In genomic region chr17:228223-228615, GRCh38 we compare ENCODE assay signal across 22 cellular contexts. TPM values are rescaled to one million over a fixed set of nuclear protein-coding genes. Genes with fewer than 3 reads are reported as not detected.
A peak's percentile ranks its signal among the peaks of the same experiment; 100 is the strongest.
DNase-seq lines count a peak whose midpoint lies in the region; ATAC-seq and TF ChIP-seq lines count a peak whose summit lies in the region.
"Had no signal": no experiment of that assay in that cellular context is flagged by ENCODE, and none has a peak within 500 bp of the region (broad histone marks: within the 10 kb centered on the region; RNA-seq: fewer than 3 reads in every experiment).

No MANE protein-coding gene starts in this region.

- H3K27ac ChIP-seq in heart right ventricle (peak overlapping the region in 5 of 10 donors; percentile 8 to 75 (median 70)), foreskin keratinocyte (no peak overlapping the region)
- H3K27ac ChIP-seq: 22Rv1 had no signal

- ATAC-seq in Right ventricle myocardium inferior, result no peak
- no peak for ATAC-seq in heart right ventricle
- ATAC-seq in HG03280 (IDR thresholded peaks at IDR 0.05; ENCODE audit: unreplicated experiment), result no peak
- no peak for ATAC-seq in foreskin keratinocyte
- ATAC-seq in HG03025 (IDR thresholded peaks at IDR 0.05; ENCODE audit: low FRiP score, unreplicated experiment), result no peak

- no peaks in the 10 kb centered on the region for H3K9me3 Mint-ChIP-seq in endothelial cell (ENCODE audit: unreplicated experiment)
- no peaks in the 10 kb centered on the region for H3K9me3 Mint-ChIP-seq in activated T-helper 2 cell treated with anti-CD3 and anti-CD28 coated beads, Interferon-gamma antibody, Interleukin-2, Interleukin-4, amounts not matched to agents 10 μg/mL and 5 μg/mL and 100 μg/mL, durations not matched to agents 14 hours and 24 hours and 36 hours
- H3K9me3 Mint-ChIP-seq: CD4-positive, alpha-beta T cell; IgD-negative memory B cell had no signal

- TF ChIP-seq CTCF in heart right ventricle (IDR thresholded peaks at IDR 0.05) (no peak), endothelial cell (IDR thresholded peaks at IDR 0.05; ENCODE audit: unreplicated experiment) (no peak), foreskin keratinocyte (conservative IDR thresholded peaks at IDR 0.05) (no peak)

- H3K4me1 ChIP-seq in heart right ventricle, result peaks cover 0 to 45% (median 16%) of the 10 kb centered on the region in 9 donors
- H3K4me1 ChIP-seq in foreskin keratinocyte, result no peaks in the 10 kb centered on the region
- H3K4me1 ChIP-seq: Caco-2 had no signal

- peaks cover 4% of the 10 kb centered on the region for H3K27me3 Mint-ChIP-seq in endothelial cell (ENCODE audit: unreplicated experiment)
- H3K27me3 Mint-ChIP-seq in activated T-helper 2 cell treated with anti-CD3 and anti-CD28 coated beads, Interferon-gamma antibody, Interleukin-2, Interleukin-4, amounts not matched to agents 10 μg/mL and 5 μg/mL and 100 μg/mL, durations not matched to agents 14 hours and 24 hours and 36 hours (ENCODE audit: low read depth), result no peaks in the 10 kb centered on the region
- H3K27me3 Mint-ChIP-seq: CD4-positive, alpha-beta T cell; IgD-negative memory B cell had no signal

- H3K27ac Mint-ChIP-seq in endothelial cell (ENCODE audit: unreplicated experiment), result peak overlapping the region; percentile 36
- H3K27ac Mint-ChIP-seq in activated T-helper 2 cell treated with anti-CD3 and anti-CD28 coated beads, Interferon-gamma antibody, Interleukin-2, Interleukin-4, amounts not matched to agents 10 μg/mL and 5 μg/mL and 100 μg/mL, durations not matched to agents 14 hours and 24 hours and 36 hours, result no peak overlapping the region
- H3K27ac Mint-ChIP-seq: CD4-positive, alpha-beta T cell; IgD-negative memory B cell had no signal

- no peaks in the 10 kb centered on the region for H3K36me3 ChIP-seq in heart right ventricle

- H3K27me3 ChIP-seq in heart right ventricle (no peaks in the 10 kb centered on the region), foreskin keratinocyte (no peaks in the 10 kb centered on the region)

- DNase-seq in Right ventricle myocardium inferior (ENCODE audit: missing footprints) (peak; percentile 37), heart right ventricle (no peak), endothelial cell (ENCODE audit: low spot score) (no peak), posterior vena cava (ENCODE audit: low spot score) (peak; percentile 57), foreskin keratinocyte (no peak)
- DNase-seq in activated T-helper 2 cell treated with anti-CD3 and anti-CD28 coated beads, Interferon-gamma antibody, Interleukin-2, Interleukin-4, amounts not matched to agents 10 μg/mL and 5 μg/mL and 100 μg/mL, durations not matched to agents 14 hours and 24 hours and 36 hours (ENCODE audit: low spot score), result no peak
- DNase-seq: CD4-positive, alpha-beta T cell; HCEC 1CT; Karpas-422; NCI-H1417 treated with DMSO at 0.1 percent for 48 hours; NCI-H1930; NCI-H226; NCI-H524; NCI-H82; OCI-M1; SIG-M5 had no signal

- H3K36me3 Mint-ChIP-seq in endothelial cell (ENCODE audit: low read depth, unreplicated experiment), result peaks cover 3% of the 10 kb centered on the region
- H3K36me3 Mint-ChIP-seq in activated T-helper 2 cell treated with anti-CD3 and anti-CD28 coated beads, Interferon-gamma antibody, Interleukin-2, Interleukin-4, amounts not matched to agents 10 μg/mL and 5 μg/mL and 100 μg/mL, durations not matched to agents 14 hours and 24 hours and 36 hours (ENCODE audit: low read depth), result no peaks in the 10 kb centered on the region

- WGBS in heart right ventricle, 2 donors, result 70 to 74% methylated on average over 15 of the region's 15 CpGs

- H3K4me3 Mint-ChIP-seq in endothelial cell (ENCODE audit: unreplicated experiment), result no peak overlapping the region
- H3K4me3 Mint-ChIP-seq in activated T-helper 2 cell treated with anti-CD3 and anti-CD28 coated beads, Interferon-gamma antibody, Interleukin-2, Interleukin-4, amounts not matched to agents 10 μg/mL and 5 μg/mL and 100 μg/mL, durations not matched to agents 14 hours and 24 hours and 36 hours (ENCODE audit: low read depth), result no peak overlapping the region
- H3K4me3 Mint-ChIP-seq: CD4-positive, alpha-beta T cell; IgD-negative memory B cell had no signal

- intact Hi-C loops in Right ventricle myocardium inferior (cut with DNase I), result no loop called here
- intact Hi-C loops in heart right ventricle (cut with DNase I), result no loop called here
- intact Hi-C loops in posterior vena cava (cut with DNase I), result no loop called here
- intact Hi-C loops in activated T-helper 2 cell treated with anti-CD3 and anti-CD28 coated beads, Interferon-gamma antibody, Interleukin-2, Interleukin-4, amounts not matched to agents 10 μg/mL and 5 μg/mL and 100 μg/mL, durations not matched to agents 14 hours and 24 hours and 36 hours (cut with micrococcal nuclease), result no loop called here

- no peaks in the 10 kb centered on the region for H3K9me3 ChIP-seq in heart right ventricle
- H3K9me3 ChIP-seq: Caco-2 had no signal

- H3K4me3 ChIP-seq in heart right ventricle, result no peak overlapping the region

- peaks cover 11% of the 10 kb centered on the region for H3K4me1 Mint-ChIP-seq in endothelial cell (ENCODE audit: unreplicated experiment)
- no peaks in the 10 kb centered on the region for H3K4me1 Mint-ChIP-seq in activated T-helper 2 cell treated with anti-CD3 and anti-CD28 coated beads, Interferon-gamma antibody, Interleukin-2, Interleukin-4, amounts not matched to agents 10 μg/mL and 5 μg/mL and 100 μg/mL, durations not matched to agents 14 hours and 24 hours and 36 hours (ENCODE audit: low read depth)

RNA-seq across cellular contexts. Expression of gene DOC2B, which starts 46.8 kb away (rescaled TPM):
- 4.5 TPM for total RNA-seq in Right ventricle myocardium inferior
- total RNA-seq in heart right ventricle, result 10 to 100 TPM in 1 of 10 donors, 1 to 10 TPM in 9; 2.6 to 13.0 (median 4.6) TPM
- polyA plus RNA-seq in heart right ventricle, result 1 to 10 TPM; 2.5 to 4.9 TPM
- total RNA-seq in endothelial cell (ENCODE audit: unreplicated experiment), result 0.33 TPM
- 10 to 100 TPM; 11.9 to 18.5 TPM for total RNA-seq in posterior vena cava
- 0.30 and 0.37 TPM in 2 replicates for total RNA-seq in activated T-helper 2 cell treated with anti-CD3 and anti-CD28 coated beads, Interferon-gamma antibody, Interleukin-2, Interleukin-4, amounts not matched to agents 10 μg/mL and 5 μg/mL and 100 μg/mL, durations not matched to agents 14 hours and 24 hours and 36 hours
- not detected in 2 replicates for total RNA-seq in foreskin keratinocyte
- polyA plus RNA-seq in foreskin keratinocyte, result not detected in 2 replicates
- total RNA-seq: Caco-2, MCF 10A had no signal
- polyA plus RNA-seq: IgD-negative memory B cell had no signal

Comparison
In these comparisons a context has a peak if more than half of its experiments do, and no peak if none do; other contexts are left out.
1. DNase-seq: peak in Right ventricle myocardium inferior (single experiment) and posterior vena cava (single experiment); none in heart right ventricle (0 of 2), endothelial cell (single experiment), activated T-helper 2 cell treated with anti-CD3 and anti-CD28 coated beads, Interferon-gamma antibody, Interleukin-2, Interleukin-4, amounts not matched to agents 10 μg/mL and 5 μg/mL and 100 μg/mL, durations not matched to agents 14 hours and 24 hours and 36 hours (single experiment) and foreskin keratinocyte (0 of 2).